14 cellular contexts compared by ENCODE assay signal in the genomic region with DNA sequence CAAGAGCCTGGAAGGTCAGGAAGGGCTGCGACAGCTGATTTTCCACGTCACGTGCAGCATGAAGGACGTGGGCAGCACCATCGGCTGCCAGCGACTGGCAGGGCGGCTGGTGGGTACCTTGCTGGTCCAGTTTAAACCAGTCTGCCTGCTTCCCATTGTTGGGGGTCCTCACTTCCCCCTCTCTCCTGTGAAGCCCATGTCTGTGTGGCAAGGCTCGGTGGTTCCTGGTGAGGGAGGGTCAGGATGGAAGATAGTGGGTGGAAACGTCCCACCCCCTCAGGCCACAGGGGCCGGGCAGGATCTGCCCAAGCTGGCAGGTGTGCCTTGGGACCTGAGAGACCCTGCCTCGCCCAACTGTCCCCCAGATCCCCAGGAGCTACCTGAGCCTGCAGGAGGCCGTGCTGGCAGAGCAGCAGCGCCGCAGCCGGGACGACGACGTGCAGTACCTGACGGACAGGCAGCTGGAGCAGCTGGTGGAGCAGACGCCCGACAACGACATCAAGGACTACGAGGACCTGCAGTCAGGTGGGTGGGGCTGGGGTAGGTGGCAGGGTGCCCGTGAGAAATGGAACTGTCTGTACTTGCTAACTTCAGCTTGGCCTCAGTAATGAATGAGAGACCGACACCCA.
DNase-seq lines count a peak whose midpoint lies in the region; ATAC-seq and TF ChIP-seq lines count a peak whose summit lies in the region.
"Had no signal": no experiment of that assay in that cellular context is flagged by ENCODE, and none has a peak within 500 bp of the region (broad histone marks: within the 10 kb centered on the region; RNA-seq: fewer than 3 reads in every experiment).

No MANE protein-coding gene starts in this region.

- TF ChIP-seq CTCF in endodermal cell (conservative IDR thresholded peaks at IDR 0.05) (no peak), progenitor cell of endocrine pancreas (IDR thresholded peaks at IDR 0.05; ENCODE audit: unreplicated experiment) (no peak)

- no peak overlapping the region for H3K27ac ChIP-seq in endodermal cell (ENCODE audit: low read depth, low read length)
- H3K27ac ChIP-seq: epithelial cell of prostate had no signal

- ATAC-seq in HG03378 (IDR thresholded peaks at IDR 0.05; ENCODE audit: unreplicated experiment) (no peak), HG02973 (IDR thresholded peaks at IDR 0.05; ENCODE audit: unreplicated experiment) (no peak)
- ATAC-seq: SK-N-SH treated with all-trans-retinoic acid at 6 μM for 48 hours had no signal

- in situ Hi-C loops in GM18951 (cut with MboI; ENCODE audit: low sequenced_read_pairs, unreplicated experiment), result no loop called here

- peak; percentile 20 for TF ChIP-seq POLR2A in GM18951 (IDR thresholded peaks at IDR 0.05; ENCODE audit: extremely low read depth, insufficient read depth, insufficient read length)

- H3K27me3 Mint-ChIP-seq in endodermal cell (ENCODE audit: insufficient read depth) (peaks cover 2% of the 10 kb centered on the region), progenitor cell of endocrine pancreas (peaks cover 43% of the 10 kb centered on the region)

- DNase-seq in NCI-H2171 (lab: John Stamatoyannopoulos, UW), result peak; percentile 69
- peak; percentile 45 for DNase-seq in endodermal cell
- peak; percentile 7 for DNase-seq in progenitor cell of endocrine pancreas (ENCODE audit: low spot score, unreplicated experiment)
- no peak for DNase-seq in activated CD4-positive, alpha-beta T cell treated with anti-CD3 and anti-CD28 coated beads, Interleukin-2, amount 50 U/mL, for 48 hours
- DNase-seq in NCI-H2081 (lab: John Stamatoyannopoulos, UW), result no peak
- DNase-seq: activated naive CD8-positive, alpha-beta T cell treated with anti-CD3 and anti-CD28 coated beads, Interleukin-2, amount 10 ng/mL, durations not matched to agents 7 days and 5 days; CD4-positive, CD25-positive, alpha-beta regulatory T cell; NCI-H1930; trophoblast cell had no signal

- H3K4me3 Mint-ChIP-seq in endodermal cell, result no peak overlapping the region
- H3K4me3 Mint-ChIP-seq in progenitor cell of endocrine pancreas (ENCODE audit: low read depth), result no peak overlapping the region
- H3K4me3 Mint-ChIP-seq: activated naive CD8-positive, alpha-beta T cell treated with anti-CD3 and anti-CD28 coated beads, Interleukin-2, amount 10 ng/mL, durations not matched to agents 7 days and 5 days; CD4-positive, CD25-positive, alpha-beta regulatory T cell had no signal

- H3K27ac Mint-ChIP-seq in endodermal cell (no peak overlapping the region), progenitor cell of endocrine pancreas (no peak overlapping the region)
- H3K27ac Mint-ChIP-seq: activated naive CD8-positive, alpha-beta T cell treated with anti-CD3 and anti-CD28 coated beads, Interleukin-2, amount 10 ng/mL, durations not matched to agents 7 days and 5 days; CD4-positive, CD25-positive, alpha-beta regulatory T cell had no signal

- H3K27me3 ChIP-seq in endodermal cell (ENCODE audit: control insufficient read depth, insufficient read depth, low read length, poor library complexity, severe bottlenecking), result no peaks in the 10 kb centered on the region

- no peaks in the 10 kb centered on the region for H3K4me1 ChIP-seq in endodermal cell (ENCODE audit: control insufficient read depth, insufficient read depth, low read length)

- no peak overlapping the region for H3K4me3 ChIP-seq in endodermal cell (ENCODE audit: low read length)

- H3K36me3 Mint-ChIP-seq in endodermal cell (ENCODE audit: low read depth), result no peaks in the 10 kb centered on the region
- no peaks in the 10 kb centered on the region for H3K36me3 Mint-ChIP-seq in progenitor cell of endocrine pancreas (ENCODE audit: insufficient read depth)
- H3K36me3 Mint-ChIP-seq: activated naive CD8-positive, alpha-beta T cell treated with anti-CD3 and anti-CD28 coated beads, Interleukin-2, amount 10 ng/mL, durations not matched to agents 7 days and 5 days; CD4-positive, CD25-positive, alpha-beta regulatory T cell had no signal

- no peaks in the 10 kb centered on the region for H3K9me3 ChIP-seq in endodermal cell (ENCODE audit: control insufficient read depth, low read length)

- H3K9ac ChIP-seq in endodermal cell (ENCODE audit: extremely low read depth, low read length, poor library complexity, severe bottlenecking), result no peak overlapping the region

- H3K4me1 Mint-ChIP-seq in endodermal cell (no peaks in the 10 kb centered on the region), progenitor cell of endocrine pancreas (ENCODE audit: low read depth) (peaks cover 6% of the 10 kb centered on the region)
- H3K4me1 Mint-ChIP-seq: CD4-positive, CD25-positive, alpha-beta regulatory T cell had no signal

- H3K9me3 Mint-ChIP-seq in endodermal cell (no peaks in the 10 kb centered on the region), progenitor cell of endocrine pancreas (ENCODE audit: low read depth) (no peaks in the 10 kb centered on the region)
- H3K9me3 Mint-ChIP-seq: activated naive CD8-positive, alpha-beta T cell treated with anti-CD3 and anti-CD28 coated beads, Interleukin-2, amount 10 ng/mL, durations not matched to agents 7 days and 5 days; CD4-positive, CD25-positive, alpha-beta regulatory T cell had no signal

- H3K36me3 ChIP-seq in endodermal cell (ENCODE audit: control insufficient read depth, insufficient read depth, low read length), result no peaks in the 10 kb centered on the region

- 88 to 96% methylated on average over 12 to 25 of the region's 25 CpGs for WGBS in endodermal cell (ENCODE audit: insufficient coverage in 1 of 2, insufficient read length in 1 of 2), 2 experiments

Comparison
In these comparisons a context has a peak if more than half of its experiments do, and no peak if none do; other contexts are left out.
1. DNase-seq: peak in NCI-H2171 (single experiment), endodermal cell (single experiment) and progenitor cell of endocrine pancreas (single experiment); none in activated CD4-positive, alpha-beta T cell treated with anti-CD3 and anti-CD28 coated beads, Interleukin-2, amount 50 U/mL, for 48 hours (0 of 2) and NCI-H2081 (0 of 2).